In the genomic region with DNA sequence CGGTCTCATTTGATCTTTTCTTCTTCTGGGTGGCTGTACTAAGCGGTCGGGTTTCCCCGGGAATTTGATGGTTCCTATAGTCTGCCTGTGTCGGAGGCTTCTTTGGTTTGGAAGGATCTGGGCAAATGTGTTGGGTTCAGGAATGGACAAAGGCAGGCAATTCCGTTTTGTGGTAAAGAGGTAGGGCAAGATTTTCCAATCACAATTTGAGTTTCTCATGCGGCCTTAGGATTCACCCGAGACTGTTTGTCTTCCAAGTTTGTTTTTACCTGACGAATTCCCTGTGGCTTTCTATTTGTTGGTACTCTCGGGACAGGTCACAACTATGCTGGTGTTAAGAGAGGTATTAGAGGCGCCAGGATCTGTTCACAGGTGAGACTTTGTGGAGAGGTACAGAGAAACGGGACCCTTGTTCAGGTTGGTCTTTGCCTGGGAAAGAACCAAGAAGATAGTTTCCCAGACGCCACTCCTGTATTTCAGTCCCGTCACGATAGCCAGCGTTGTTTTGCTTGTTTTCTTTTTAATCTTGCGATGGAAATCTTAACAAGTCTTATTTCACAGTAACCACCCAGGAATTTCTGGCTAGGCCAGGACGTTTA, we compare ENCODE assay signal across 20 cellular contexts. TPM values are rescaled to one million over a fixed set of nuclear protein-coding genes. Genes with fewer than 3 reads are reported as not detected.
DNase-seq lines count a peak whose midpoint lies in the region; FAIRE-seq and TF ChIP-seq lines count a peak whose summit lies in the region.
"Had no signal": no experiment of that assay in that cellular context is flagged by ENCODE, and none has a peak within 500 bp of the region (broad histone marks: within the 10 kb centered on the region; RNA-seq: fewer than 3 reads in every experiment).

No MANE protein-coding gene starts in this region.

- H3K79me1 ChIP-seq in H9 (ENCODE audit: insufficient read depth, low read depth, low read length, poor library complexity, severe bottlenecking) (no peaks in the 10 kb centered on the region), H1 (ENCODE audit: low read depth, low read length) (no peaks in the 10 kb centered on the region), mesenchymal stem cell (replicated peaks; ENCODE audit: low read length, poor library complexity, severe bottlenecking) (no peaks in the 10 kb centered on the region)

- TF ChIP-seq EP300 in H1 (IDR thresholded peaks at IDR 0.05; ENCODE audit: borderline replicate concordance in 1 of 2, low read depth in 2 of 2, low read length in 2 of 2), result no peak

- TF ChIP-seq POLR2A in H1 (IDR thresholded peaks at IDR 0.05; ENCODE audit: control extremely low read depth in 1 of 2, low read depth in 2 of 2, low read length in 2 of 2), result no peak

- no peaks in the 10 kb centered on the region for H3K36me3 ChIP-seq in CD8-positive, alpha-beta memory T cell (ENCODE audit: insufficient read depth, low read length)
- H3K36me3 ChIP-seq in H1 (ENCODE audit: control insufficient read depth in 2 of 4, insufficient read depth in 4 of 4, low read length in 3 of 4) (peaks cover 0 to 17% (median 0%) of the 10 kb centered on the region in 4 experiments; a peak in 2 of 8 replicates), mesenchymal stem cell (ENCODE audit: control insufficient read depth in 1 of 2, insufficient read depth in 2 of 2, low read depth in 1 of 2, low read length in 2 of 2) (no peaks in the 10 kb centered on the region)
- H3K36me3 ChIP-seq: BE2C had no signal

- CTCF ChIA-PET in CD8-positive, alpha-beta memory T cell (lab: Charles Lee), result no interaction called here
- CTCF ChIA-PET in H1 (lab: Charles Lee; ENCODE audit: partially characterized antibody), result interaction anchor here (0.9 to 4.1 kb wide), 11 partner anchors 11 to 379 kb away, joined by 3 to 20 read pairs (median 4); a partner anchor contains a TSS

- H4K91ac ChIP-seq in H9 (ENCODE audit: insufficient read length, low read depth, low read length) (no peak overlapping the region), H1 (replicated peaks; ENCODE audit: insufficient read length, low read length) (no peak overlapping the region), mesenchymal stem cell (ENCODE audit: low read length) (no peak overlapping the region)

- H2BK12ac ChIP-seq in H9 (ENCODE audit: insufficient read length, low read depth, low read length) (no peak overlapping the region), H1 (ENCODE audit: low read depth, low read length) (no peak overlapping the region), mesenchymal stem cell (ENCODE audit: low read length in 2 of 2) (no peak overlapping the region)

- WGBS in H9 (ENCODE audit: extremely low coverage, insufficient read length, low lambda C conversion rate), result no CpG with 5 or more reads among the region's 18 CpGs
- 55% methylated on average over 18 of the region's 18 CpGs; no CpG with 5 or more reads in 1 of the 2 experiments for WGBS in H1 (ENCODE audit: extremely low coverage in 1 of 2, insufficient coverage in 1 of 2, insufficient read length in 1 of 2, insufficient replicate concordance in 2 of 2, low coverage in 1 of 2, low lambda C conversion rate in 2 of 2, missing lambda C conversion rate in 1 of 2), 2 experiments
- 6% methylated on average over 17 of the region's 18 CpGs for WGBS in mesenchymal stem cell

- peaks cover 45% of the 10 kb centered on the region for H3K27me3 ChIP-seq in CD8-positive, alpha-beta memory T cell (ENCODE audit: insufficient read depth, low read length, poor library complexity, severe bottlenecking)
- H3K27me3 ChIP-seq in H9 (ENCODE audit: insufficient read depth, low read length) (peaks cover 48% of the 10 kb centered on the region), H1 (replicated peaks in 1 of 4; ENCODE audit: control insufficient read depth in 3 of 4, extremely low read depth in 1 of 4, insufficient read depth in 3 of 4, low read length in 3 of 4) (peaks cover 52 to 70% (median 65%) of the 10 kb centered on the region in 4 experiments), mesenchymal stem cell (ENCODE audit: control insufficient read depth in 1 of 2, insufficient read depth in 1 of 2, low read length in 2 of 2) (peaks cover 49 to 60% of the 10 kb centered on the region in 2 experiments)
- H3K27me3 ChIP-seq: SJSA1 had no signal

- H2AFZ ChIP-seq in H9 (ENCODE audit: low read length) (no peak overlapping the region), H1 (ENCODE audit: low read length) (no peak overlapping the region), mesenchymal stem cell (ENCODE audit: low read depth, low read length) (no peak overlapping the region)

- H3K4me1 Mint-ChIP-seq in CD8-positive, alpha-beta memory T cell, result peaks cover 17 to 30% (median 24%) of the 10 kb centered on the region in 3 donors
- H3K4me1 Mint-ChIP-seq in H9, result peaks cover 21 to 29% of the 10 kb centered on the region in 2 experiments
- peaks cover 41% of the 10 kb centered on the region for H3K4me1 Mint-ChIP-seq in nephron progenitor cell

- peak; percentile 36 for FAIRE-seq in H1 (lab: Jason Lieb, UNC)
- FAIRE-seq: frontal cortex, H54 had no signal

- H2AK5ac ChIP-seq in H9 (ENCODE audit: insufficient read length, low read length) (no peak overlapping the region), H1 (ENCODE audit: low read depth, low read length) (no peak overlapping the region), mesenchymal stem cell (ENCODE audit: low read length, severe bottlenecking) (no peak overlapping the region)

- POLR2A ChIA-PET in CD8-positive, alpha-beta memory T cell (lab: Charles Lee), result no interaction called here
- POLR2A ChIA-PET in H1 (lab: Charles Lee; ENCODE audit: partially characterized antibody), result interaction anchor here (1.5 to 1.8 kb wide), 2 partner anchors 96 to 348 kb away, joined by 4 read pairs; no protein-coding TSS in a partner anchor

- H4K8ac ChIP-seq in H9 (replicated peaks; ENCODE audit: insufficient read length, low read depth, low read length) (no peak overlapping the region), H1 (ENCODE audit: extremely low read depth, insufficient read depth, low read length) (no peak overlapping the region), mesenchymal stem cell (ENCODE audit: low read length) (no peak overlapping the region)

- no peak overlapping the region for H3K27ac ChIP-seq in CD8-positive, alpha-beta memory T cell (ENCODE audit: low read depth, low read length)
- H3K27ac ChIP-seq in H9 (ENCODE audit: insufficient read length, low read depth, low read length), result no peak overlapping the region
- H3K27ac ChIP-seq in H1 (ENCODE audit: low read depth, low read length), result no peak overlapping the region
- no peak overlapping the region for H3K27ac ChIP-seq in mesenchymal stem cell (ENCODE audit: low read length, poor library complexity, severe bottlenecking)
- H3K27ac ChIP-seq: SJSA1 had no signal

- H4K20me1 ChIP-seq in H9 (ENCODE audit: control insufficient read depth, insufficient read depth, insufficient read length), result no peaks in the 10 kb centered on the region
- peaks cover 1 to 4% of the 10 kb centered on the region in 2 experiments for H4K20me1 ChIP-seq in H1 (replicated peaks in 1 of 2; ENCODE audit: control insufficient read depth in 1 of 2, insufficient read depth in 2 of 2, low read length in 2 of 2)

- H3K9me3 ChIP-seq in CD8-positive, alpha-beta memory T cell (ENCODE audit: low read length), result no peaks in the 10 kb centered on the region
- no peaks in the 10 kb centered on the region for H3K9me3 ChIP-seq in H9 (ENCODE audit: control insufficient read depth, low read depth, low read length)
- peaks cover 0 to 7% of the 10 kb centered on the region in 2 experiments; a peak in 1 of 4 replicates for H3K9me3 ChIP-seq in H1 (ENCODE audit: insufficient read depth in 2 of 2, low read depth in 1 of 2, low read length in 1 of 2)
- no peaks in the 10 kb centered on the region for H3K9me3 ChIP-seq in mesenchymal stem cell (ENCODE audit: control insufficient read depth, low read length)
- H3K9me3 ChIP-seq: BE2C had no signal

- H2BK20ac ChIP-seq in H9 (ENCODE audit: low read depth, low read length, poor library complexity, severe bottlenecking) (no peak overlapping the region), H1 (ENCODE audit: low read length) (no peak overlapping the region)

- H3K4me3 Mint-ChIP-seq in CD8-positive, alpha-beta memory T cell, result peak overlapping the region in 6 of 7 donors; percentile 8 to 63 (median 32)
- H3K4me3 Mint-ChIP-seq in H9, result peak overlapping the region; percentile 0 to 49; a peak in 4 of 5 replicates
- H3K4me3 Mint-ChIP-seq in nephron progenitor cell, result peak overlapping the region; percentile 90

- no peak overlapping the region for H3K14ac ChIP-seq in H9 (ENCODE audit: insufficient read depth, low read length)
- H3K14ac ChIP-seq in H1 (ENCODE audit: insufficient read length), result no peak overlapping the region
- H3K14ac ChIP-seq in mesenchymal stem cell (ENCODE audit: low read length in 2 of 2), result no peak overlapping the region

- no peak for DNase-seq in CD8-positive, alpha-beta memory T cell
- DNase-seq in H9, result no peak
- no peak for DNase-seq in H1 (ENCODE audit: low read depth in 1 of 2, low spot score in 2 of 2)
- no peak for DNase-seq in nephron progenitor cell
- DNase-seq in activated CD8-positive, alpha-beta memory T cell treated with anti-CD3 and anti-CD28 coated beads, Interleukin-2, amount 50 U/mL, for 4 hours, result no peak
- DNase-seq in SW 1271 (lab: John Stamatoyannopoulos, UW), result no peak
- no peak for DNase-seq in mesenchymal stem cell
- DNase-seq: activated CD8-positive, alpha-beta memory T cell treated with anti-CD3 and anti-CD28 coated beads for 24 hours; activated effector memory CD4-positive, alpha-beta T cell treated with Interleukin-2 at 50 U/mL for 16 hours; anterior cingulate cortex; BE2C; DMS153; NCI-H1436 treated with DMSO at 0.1 percent for 48 hours; NCI-H345; stimulated activated CD4-positive, alpha-beta T cell treated with anti-CD3 and anti-CD28 coated beads, Interleukin-4, amount 100 ng/mL, for 1 hour had no signal

- H3K56ac ChIP-seq in H9 (ENCODE audit: insufficient read length, low read depth, low read length) (no peak overlapping the region), H1 (replicated peaks; ENCODE audit: insufficient read length, low read depth, low read length) (no peak overlapping the region)

- TF ChIP-seq CTCF in H9 (conservative IDR thresholded peaks at IDR 0.05) (no peak), H1 (IDR thresholded peaks at IDR 0.05; ENCODE audit: control extremely low read depth in 1 of 3, insufficient read depth in 1 of 3, low read depth in 1 of 3, low read length in 3 of 3) (no peak), nephron progenitor cell (IDR thresholded peaks at IDR 0.05) (no peak)

- no peaks in the 10 kb centered on the region for H3K79me2 ChIP-seq in H9 (ENCODE audit: insufficient read depth, low read length)
- no peaks in the 10 kb centered on the region for H3K79me2 ChIP-seq in H1 (ENCODE audit: control insufficient read depth in 1 of 2, insufficient read depth in 2 of 2, low read length in 2 of 2)

- H2BK120ac ChIP-seq in H9 (ENCODE audit: low read depth, low read length, poor library complexity, severe bottlenecking) (no peak overlapping the region), H1 (replicated peaks; ENCODE audit: low read depth, low read length) (no peak overlapping the region), mesenchymal stem cell (ENCODE audit: low read depth, low read length) (no peak overlapping the region)

- no peaks in the 10 kb centered on the region for H3K36me3 Mint-ChIP-seq in CD8-positive, alpha-beta memory T cell
- H3K36me3 Mint-ChIP-seq in H9 (ENCODE audit: insufficient read depth in 1 of 3, low read depth in 3 of 3) (no peaks in the 10 kb centered on the region; a peak in 1 of 7 replicates), nephron progenitor cell (ENCODE audit: low read depth) (no peaks in the 10 kb centered on the region)

- H3K27ac Mint-ChIP-seq in CD8-positive, alpha-beta memory T cell, result peak overlapping the region in 1 of 8 donors; percentile 27
- no peak overlapping the region for H3K27ac Mint-ChIP-seq in H9
- H3K27ac Mint-ChIP-seq in nephron progenitor cell, result peak overlapping the region; percentile 78

- peaks cover 22% of the 10 kb centered on the region for H3K4me1 ChIP-seq in CD8-positive, alpha-beta memory T cell (ENCODE audit: insufficient read depth, low read length)
- no peaks in the 10 kb centered on the region for H3K4me1 ChIP-seq in H9 (ENCODE audit: insufficient read depth, low read length)
- peaks cover 0 to 33% (median 14%) of the 10 kb centered on the region in 4 experiments; a peak in 6 of 7 replicates for H3K4me1 ChIP-seq in H1 (replicated peaks in 1 of 4; ENCODE audit: control insufficient read depth in 3 of 4, insufficient read depth in 4 of 4, low read length in 3 of 4)
- peaks cover 36% of the 10 kb centered on the region for H3K4me1 ChIP-seq in mesenchymal stem cell (ENCODE audit: control insufficient read depth, insufficient read depth, low read depth, low read length)
- H3K4me1 ChIP-seq: BE2C had no signal

- H3K27me3 Mint-ChIP-seq in CD8-positive, alpha-beta memory T cell, result peaks cover 48 to 65% of the 10 kb centered on the region in 2 donors
- H3K27me3 Mint-ChIP-seq in H9 (ENCODE audit: low read depth) (peaks cover 91% of the 10 kb centered on the region), nephron progenitor cell (ENCODE audit: low read depth, poor library complexity) (peaks cover 7% of the 10 kb centered on the region)

- no peak overlapping the region for H2BK15ac ChIP-seq in H9 (ENCODE audit: low read depth, low read length)
- no peak overlapping the region for H2BK15ac ChIP-seq in H1 (ENCODE audit: low read length)
- H2BK15ac ChIP-seq in mesenchymal stem cell (ENCODE audit: low read depth, poor library complexity, severe bottlenecking), result no peak overlapping the region

- no peak overlapping the region for H3K4ac ChIP-seq in H9 (ENCODE audit: low read depth, low read length)
- H3K4ac ChIP-seq in H1 (replicated peaks; ENCODE audit: insufficient read length, low read depth, low read length), result no peak overlapping the region
- H3K4ac ChIP-seq in mesenchymal stem cell (ENCODE audit: low read depth in 1 of 2, low read length in 2 of 2), result no peak overlapping the region

- H4K5ac ChIP-seq in H9 (ENCODE audit: insufficient read length, low read depth, low read length) (no peak overlapping the region), H1 (ENCODE audit: insufficient read length, low read depth, low read length) (no peak overlapping the region)

- peaks cover 0 to 8% (median 0%) of the 10 kb centered on the region in 5 donors for H3K9me3 Mint-ChIP-seq in CD8-positive, alpha-beta memory T cell
- H3K9me3 Mint-ChIP-seq in H9 (peaks cover 2 to 14% of the 10 kb centered on the region in 2 experiments; a peak in 3 of 5 replicates), nephron progenitor cell (no peaks in the 10 kb centered on the region)

- no peak overlapping the region for H3T11ph ChIP-seq in H9 (ENCODE audit: low read length)

- H2BK5ac ChIP-seq in H9 (ENCODE audit: insufficient read length, low read length) (no peak overlapping the region), H1 (ENCODE audit: low read depth, low read length) (no peak overlapping the region), mesenchymal stem cell (ENCODE audit: low read depth, low read length, poor library complexity, severe bottlenecking) (no peak overlapping the region)

- H3K23ac ChIP-seq in H9 (ENCODE audit: insufficient read length, low read depth, low read length), result no peak overlapping the region
- H3K23ac ChIP-seq in H1 (ENCODE audit: insufficient read length), result no peak overlapping the region
- H3K23ac ChIP-seq in mesenchymal stem cell (ENCODE audit: low read length in 2 of 2), result no peak overlapping the region

- H3K18ac ChIP-seq in H9 (ENCODE audit: insufficient read length, low read depth, low read length), result no peak overlapping the region
- no peak overlapping the region for H3K18ac ChIP-seq in H1 (ENCODE audit: extremely low read depth, low read length)
- H3K18ac ChIP-seq in mesenchymal stem cell (ENCODE audit: low read depth in 1 of 2, low read length in 2 of 2), result no peak overlapping the region

- TF ChIP-seq RAD21 in H1 (IDR thresholded peaks at IDR 0.05 in 1 of 2, conservative IDR thresholded peaks at IDR 0.05 in 1 of 2; ENCODE audit: low read depth in 2 of 2, low read length in 2 of 2), result no peak

- H3K4me2 ChIP-seq in H9 (ENCODE audit: insufficient read depth, insufficient read length, low read length) (peak overlapping the region; percentile 24), H1 (ENCODE audit: insufficient read depth in 1 of 2, low read depth in 2 of 2, low read length in 2 of 2) (peak overlapping the region; percentile 16 to 72; a peak in 3 of 4 replicates), mesenchymal stem cell (ENCODE audit: low read length, poor library complexity, severe bottlenecking) (no peak overlapping the region)

- no peak overlapping the region for H3K4me3 ChIP-seq in CD8-positive, alpha-beta memory T cell (ENCODE audit: low read length)
- H3K4me3 ChIP-seq in H1 (ENCODE audit: extremely low read depth in 1 of 4, insufficient read depth in 2 of 4, low read depth in 3 of 4, low read length in 4 of 4) (peak overlapping the region in 1 of 4 experiments; percentile 7; a peak in 3 of 8 replicates), mesenchymal stem cell (ENCODE audit: insufficient read depth in 1 of 2, low read depth in 1 of 2, low read length in 2 of 2) (no peak overlapping the region)
- H3K4me3 ChIP-seq: SJSA1 had no signal

- H3K23me2 ChIP-seq in H9 (ENCODE audit: insufficient read length, low read depth, low read length, poor library complexity, severe bottlenecking) (peaks cover 10% of the 10 kb centered on the region), H1 (ENCODE audit: low read depth, low read length) (peaks cover 24% of the 10 kb centered on the region; the same call in 1 of the 2 replicates)

- H3K9ac ChIP-seq in H9 (ENCODE audit: extremely low read depth, insufficient read length, low read length), result no peak overlapping the region
- H3K9ac ChIP-seq in H1 (replicated peaks in 1 of 4; ENCODE audit: extremely low read depth in 1 of 4, low read depth in 3 of 4, low read length in 3 of 4), result no peak overlapping the region
- H3K9ac ChIP-seq in mesenchymal stem cell (ENCODE audit: low read length), result no peak overlapping the region

RNA-seq across cellular contexts. Expression of a gene that starts 3.0 kb away (rescaled TPM):
- total RNA-seq in CD8-positive, alpha-beta memory T cell, result not detected
- not detected for polyA plus RNA-seq in CD8-positive, alpha-beta memory T cell
- 1.7 and 2.2 TPM in 2 replicates for total RNA-seq in H9 (2021)
- total RNA-seq in H1 (2021; fragmentation: NEBNext Ultra II Directional; extraction: Animal tissue kit (Norgen Biotek cat#: 25700)), result 0.31 TPM in 1 of 2 replicates, not detected in the other
- polyA plus RNA-seq in H1 (2011; rRNA removed), result 0.17 and 0.46 TPM in 2 replicates
- polyA plus RNA-seq in H1 (2011; cell fraction: cytosol; rRNA removed), result 0.37 TPM
- polyA plus RNA-seq in H1 (2011; cell fraction: nucleus; rRNA removed), result 0.36 TPM
- polyA plus RNA-seq in H1 (2012, experiment 1 of 2), result 0.44 to 1.2 TPM (median 0.54 TPM) in 4 replicates
- polyA plus RNA-seq in H1 (2012, experiment 2 of 2), result 0.75 TPM
- 0.26 TPM for polyA plus RNA-seq in H1 (2013, experiment 1 of 2)
- 0.28 TPM for polyA plus RNA-seq in H1 (2013, experiment 2 of 2)
- polyA minus RNA-seq in H1 (2011; rRNA and poly(A)+ RNA removed), result not detected in 2 replicates
- not detected for polyA minus RNA-seq in H1 (2011; cell fraction: cytosol; rRNA and poly(A)+ RNA removed)
- not detected for polyA minus RNA-seq in H1 (2011; cell fraction: nucleus; rRNA and poly(A)+ RNA removed)
- polyA plus RNA-seq in mesenchymal stem cell (2013, experiment 1 of 2), result not detected
- polyA plus RNA-seq in mesenchymal stem cell (2013, experiment 2 of 2), result not detected
- total RNA-seq: lung microvascular endothelial cell had no signal

RNA-seq across cellular contexts. Expression of a gene that starts 52.1 kb away (rescaled TPM):
- not detected for total RNA-seq in CD8-positive, alpha-beta memory T cell
- not detected for polyA plus RNA-seq in CD8-positive, alpha-beta memory T cell
- total RNA-seq in H9 (2021), result 0.66 and 1.2 TPM in 2 replicates
- total RNA-seq in H1 (2021; fragmentation: NEBNext Ultra II Directional; extraction: Animal tissue kit (Norgen Biotek cat#: 25700)), result 2.0 and 2.1 TPM in 2 replicates
- polyA plus RNA-seq in H1 (2011; rRNA removed), result 0.20 TPM in 1 of 2 replicates, not detected in the other
- polyA plus RNA-seq in H1 (2011; cell fraction: cytosol; rRNA removed), result not detected
- not detected for polyA plus RNA-seq in H1 (2011; cell fraction: nucleus; rRNA removed)
- polyA plus RNA-seq in H1 (2012, experiment 1 of 2), result 0.66 to 2.6 TPM (median 1.9 TPM) in 4 replicates
- 0.96 TPM for polyA plus RNA-seq in H1 (2012, experiment 2 of 2)
- 1.5 TPM for polyA plus RNA-seq in H1 (2013, experiment 1 of 2)
- 1.4 TPM for polyA plus RNA-seq in H1 (2013, experiment 2 of 2)
- not detected in 2 replicates for polyA minus RNA-seq in H1 (2011; rRNA and poly(A)+ RNA removed)
- polyA minus RNA-seq in H1 (2011; cell fraction: cytosol; rRNA and poly(A)+ RNA removed), result not detected
- not detected for polyA minus RNA-seq in H1 (2011; cell fraction: nucleus; rRNA and poly(A)+ RNA removed)
- 0.28 TPM for polyA plus RNA-seq in mesenchymal stem cell (2013, experiment 1 of 2)
- not detected for polyA plus RNA-seq in mesenchymal stem cell (2013, experiment 2 of 2)
- total RNA-seq: frontal cortex, lung microvascular endothelial cell, omental fat pad, SJSA1 had no signal

Comparison
In these comparisons a context has a peak if more than half of its experiments do, and no peak if none do; other contexts are left out.
1. H3K4me3 Mint-ChIP-seq: peak in every context shown above with its lines; median percentile 90 in nephron progenitor cell; 32 in CD8-positive, alpha-beta memory T cell; 24 in H9.